Comparison of ENCODE assay signal across 25 cellular contexts in genomic region chr7:158125721-158126120, GRCh38.
"Had no signal": no experiment of that assay in that cellular context is flagged by ENCODE, and none has a peak within 500 bp of the region (broad histone marks: within the 10 kb centered on the region; RNA-seq: fewer than 3 reads in every experiment).

No MANE protein-coding gene starts in this region.

- H3K9me3 Mint-ChIP-seq: activated naive CD4-positive, alpha-beta T cell treated with anti-CD3 and anti-CD28 coated beads for 36 hours; activated T-helper 17 cell treated with anti-CD3 and anti-CD28 coated beads, Interleukin-2, amount 50 U/mL, for 72 hours had no signal

- H3K27me3 ChIP-seq: Peyer's patch, SJCRH30 had no signal

- H3K4me1 Mint-ChIP-seq: activated T-helper 17 cell treated with anti-CD3 and anti-CD28 coated beads, Interleukin-2, amount 50 U/mL, for 72 hours; brain; WTC11 had no signal

- H3K36me3 ChIP-seq: Peyer's patch, SJCRH30 had no signal

- H3K4me2 ChIP-seq: SK-N-SH had no signal

- H3K27me3 Mint-ChIP-seq: brain had no signal

- H3K9me3 ChIP-seq: Peyer's patch, SJCRH30, SK-N-SH had no signal

- H3K36me3 Mint-ChIP-seq: activated naive CD8-positive, alpha-beta T cell had no signal

- ATAC-seq: activated T-helper 17 cell treated with anti-CD3 and anti-CD28 coated beads, Interleukin-2, amount 50 U/mL, for 72 hours; K562; WTC11 had no signal

- H3K27ac ChIP-seq: Peyer's patch, RWPE1, SJCRH30 had no signal

- H3K4me3 Mint-ChIP-seq: activated naive CD4-positive, alpha-beta T cell treated with anti-CD3 and anti-CD28 coated beads for 36 hours; activated naive CD8-positive, alpha-beta T cell; activated T-helper 17 cell treated with anti-CD3 and anti-CD28 coated beads, Interleukin-2, amount 50 U/mL, for 72 hours; brain; T-helper 1 cell treated with Interleukin-12 subunit alpha and Interleukin-12 subunit beta and Interleukin-4 antibody, amounts not matched to agents 30 μg/mL and 1 μg/mL, for 36 hours; WTC11 had no signal

- H3K4me1 ChIP-seq: Peyer's patch, SJCRH30 had no signal

- H3K4me3 ChIP-seq: K562, Peyer's patch, SJCRH30 had no signal

- H3K27ac Mint-ChIP-seq: activated naive CD4-positive, alpha-beta T cell treated with anti-CD3 and anti-CD28 coated beads for 36 hours; activated naive CD8-positive, alpha-beta T cell; activated T-helper 17 cell treated with anti-CD3 and anti-CD28 coated beads, Interleukin-2, amount 50 U/mL, for 72 hours; brain; T-helper 1 cell treated with Interleukin-12 subunit alpha and Interleukin-12 subunit beta and Interleukin-4 antibody, amounts not matched to agents 30 μg/mL and 1 μg/mL, for 36 hours; WTC11 had no signal

- DNase-seq: activated CD4-positive, alpha-beta T cell treated with anti-CD3 and anti-CD28 coated beads for 48 hours; activated CD4-positive, alpha-beta T cell treated with anti-CD3 and anti-CD28 coated beads, Interleukin-2, amount 50 U/mL, for 48 hours; activated CD4-positive, CD25-positive, alpha-beta regulatory T cell treated with anti-CD3 and anti-CD28 coated beads, Interleukin-2, amount 50 U/mL, for 72 hours; activated gamma-delta T cell; activated naive CD4-positive, alpha-beta T cell treated with anti-CD3 and anti-CD28 coated beads for 36 hours; activated T-cell treated with anti-CD3 and anti-CD28 coated beads for 4 hours; activated T-cell treated with anti-CD3 and anti-CD28 coated beads, Interleukin-2, amount 50 U/mL, for 48 hours; Karpas-422; NCI-H1105 treated with DMSO at 0.1 percent for 48 hours; NCI-H1436 treated with DMSO at 0.1 percent for 48 hours; NCI-H187; NCI-H2081; NCI-H446; NCI-H524; Right ventricle myocardium superior; SJCRH30; SK-N-SH had no signal
